Comparison of ENCODE assay signal across 1 cellular context in the genomic region with DNA sequence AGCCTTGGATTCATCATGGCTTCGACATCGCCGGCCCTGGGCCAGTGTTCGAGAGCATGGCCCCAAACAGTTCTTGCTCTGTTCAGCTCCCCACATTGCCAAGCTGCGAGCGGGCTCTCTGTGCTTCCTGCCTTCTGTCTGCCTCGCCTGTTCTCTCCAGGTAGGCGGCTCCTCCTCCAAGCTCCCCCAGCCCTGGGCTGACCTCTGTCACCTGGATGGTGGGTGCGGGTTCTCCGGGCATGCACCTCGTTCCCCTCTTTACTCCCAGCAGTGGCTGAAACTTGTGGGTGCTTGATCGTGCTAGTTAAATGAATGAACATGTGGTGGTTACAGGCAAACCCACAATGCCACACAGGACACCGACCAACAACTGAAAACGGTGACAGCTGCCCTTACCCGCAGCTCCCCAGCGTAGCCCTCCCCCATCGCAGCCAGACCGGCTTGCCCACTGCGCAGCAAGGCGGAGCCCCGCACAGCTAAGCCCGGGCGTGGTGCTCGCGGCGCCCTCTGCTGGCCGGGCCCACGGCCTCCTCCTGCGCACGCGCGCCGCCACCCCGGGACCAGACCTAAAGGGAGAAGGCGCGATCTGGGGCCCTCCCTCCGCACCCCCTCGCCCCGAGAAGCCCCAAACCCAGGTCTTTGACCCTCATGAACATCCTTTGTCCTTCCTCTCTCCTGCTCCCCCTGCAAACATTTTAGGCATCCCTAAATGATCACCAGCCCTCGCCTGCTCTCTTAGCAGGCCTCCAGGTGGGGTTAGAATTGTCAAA.
TF ChIP-seq lines count a peak whose summit lies in the region.

No MANE protein-coding gene starts in this region.

TF ChIP-seq in K562, 482 proteins besides CTCF, POLR2A, EP300 and RAD21 (continues in another document):
- peak; percentile 71 for TF ChIP-seq MEIS2 (IDR thresholded peaks at IDR 0.05; ENCODE audit: partially characterized antibody)
- TF ChIP-seq KDM2B (CRISPR knock-in tag; IDR thresholded peaks at IDR 0.05) = 0 out of 2 replicates have a peak, but pooled peaks have one; percentile 55
- peak; percentile 96 to 97 for TF ChIP-seq NRF1 (conservative IDR thresholded peaks at IDR 0.05 in 1 of 2, IDR thresholded peaks at IDR 0.05 in 1 of 2)
- TF ChIP-seq, protein P1, sequence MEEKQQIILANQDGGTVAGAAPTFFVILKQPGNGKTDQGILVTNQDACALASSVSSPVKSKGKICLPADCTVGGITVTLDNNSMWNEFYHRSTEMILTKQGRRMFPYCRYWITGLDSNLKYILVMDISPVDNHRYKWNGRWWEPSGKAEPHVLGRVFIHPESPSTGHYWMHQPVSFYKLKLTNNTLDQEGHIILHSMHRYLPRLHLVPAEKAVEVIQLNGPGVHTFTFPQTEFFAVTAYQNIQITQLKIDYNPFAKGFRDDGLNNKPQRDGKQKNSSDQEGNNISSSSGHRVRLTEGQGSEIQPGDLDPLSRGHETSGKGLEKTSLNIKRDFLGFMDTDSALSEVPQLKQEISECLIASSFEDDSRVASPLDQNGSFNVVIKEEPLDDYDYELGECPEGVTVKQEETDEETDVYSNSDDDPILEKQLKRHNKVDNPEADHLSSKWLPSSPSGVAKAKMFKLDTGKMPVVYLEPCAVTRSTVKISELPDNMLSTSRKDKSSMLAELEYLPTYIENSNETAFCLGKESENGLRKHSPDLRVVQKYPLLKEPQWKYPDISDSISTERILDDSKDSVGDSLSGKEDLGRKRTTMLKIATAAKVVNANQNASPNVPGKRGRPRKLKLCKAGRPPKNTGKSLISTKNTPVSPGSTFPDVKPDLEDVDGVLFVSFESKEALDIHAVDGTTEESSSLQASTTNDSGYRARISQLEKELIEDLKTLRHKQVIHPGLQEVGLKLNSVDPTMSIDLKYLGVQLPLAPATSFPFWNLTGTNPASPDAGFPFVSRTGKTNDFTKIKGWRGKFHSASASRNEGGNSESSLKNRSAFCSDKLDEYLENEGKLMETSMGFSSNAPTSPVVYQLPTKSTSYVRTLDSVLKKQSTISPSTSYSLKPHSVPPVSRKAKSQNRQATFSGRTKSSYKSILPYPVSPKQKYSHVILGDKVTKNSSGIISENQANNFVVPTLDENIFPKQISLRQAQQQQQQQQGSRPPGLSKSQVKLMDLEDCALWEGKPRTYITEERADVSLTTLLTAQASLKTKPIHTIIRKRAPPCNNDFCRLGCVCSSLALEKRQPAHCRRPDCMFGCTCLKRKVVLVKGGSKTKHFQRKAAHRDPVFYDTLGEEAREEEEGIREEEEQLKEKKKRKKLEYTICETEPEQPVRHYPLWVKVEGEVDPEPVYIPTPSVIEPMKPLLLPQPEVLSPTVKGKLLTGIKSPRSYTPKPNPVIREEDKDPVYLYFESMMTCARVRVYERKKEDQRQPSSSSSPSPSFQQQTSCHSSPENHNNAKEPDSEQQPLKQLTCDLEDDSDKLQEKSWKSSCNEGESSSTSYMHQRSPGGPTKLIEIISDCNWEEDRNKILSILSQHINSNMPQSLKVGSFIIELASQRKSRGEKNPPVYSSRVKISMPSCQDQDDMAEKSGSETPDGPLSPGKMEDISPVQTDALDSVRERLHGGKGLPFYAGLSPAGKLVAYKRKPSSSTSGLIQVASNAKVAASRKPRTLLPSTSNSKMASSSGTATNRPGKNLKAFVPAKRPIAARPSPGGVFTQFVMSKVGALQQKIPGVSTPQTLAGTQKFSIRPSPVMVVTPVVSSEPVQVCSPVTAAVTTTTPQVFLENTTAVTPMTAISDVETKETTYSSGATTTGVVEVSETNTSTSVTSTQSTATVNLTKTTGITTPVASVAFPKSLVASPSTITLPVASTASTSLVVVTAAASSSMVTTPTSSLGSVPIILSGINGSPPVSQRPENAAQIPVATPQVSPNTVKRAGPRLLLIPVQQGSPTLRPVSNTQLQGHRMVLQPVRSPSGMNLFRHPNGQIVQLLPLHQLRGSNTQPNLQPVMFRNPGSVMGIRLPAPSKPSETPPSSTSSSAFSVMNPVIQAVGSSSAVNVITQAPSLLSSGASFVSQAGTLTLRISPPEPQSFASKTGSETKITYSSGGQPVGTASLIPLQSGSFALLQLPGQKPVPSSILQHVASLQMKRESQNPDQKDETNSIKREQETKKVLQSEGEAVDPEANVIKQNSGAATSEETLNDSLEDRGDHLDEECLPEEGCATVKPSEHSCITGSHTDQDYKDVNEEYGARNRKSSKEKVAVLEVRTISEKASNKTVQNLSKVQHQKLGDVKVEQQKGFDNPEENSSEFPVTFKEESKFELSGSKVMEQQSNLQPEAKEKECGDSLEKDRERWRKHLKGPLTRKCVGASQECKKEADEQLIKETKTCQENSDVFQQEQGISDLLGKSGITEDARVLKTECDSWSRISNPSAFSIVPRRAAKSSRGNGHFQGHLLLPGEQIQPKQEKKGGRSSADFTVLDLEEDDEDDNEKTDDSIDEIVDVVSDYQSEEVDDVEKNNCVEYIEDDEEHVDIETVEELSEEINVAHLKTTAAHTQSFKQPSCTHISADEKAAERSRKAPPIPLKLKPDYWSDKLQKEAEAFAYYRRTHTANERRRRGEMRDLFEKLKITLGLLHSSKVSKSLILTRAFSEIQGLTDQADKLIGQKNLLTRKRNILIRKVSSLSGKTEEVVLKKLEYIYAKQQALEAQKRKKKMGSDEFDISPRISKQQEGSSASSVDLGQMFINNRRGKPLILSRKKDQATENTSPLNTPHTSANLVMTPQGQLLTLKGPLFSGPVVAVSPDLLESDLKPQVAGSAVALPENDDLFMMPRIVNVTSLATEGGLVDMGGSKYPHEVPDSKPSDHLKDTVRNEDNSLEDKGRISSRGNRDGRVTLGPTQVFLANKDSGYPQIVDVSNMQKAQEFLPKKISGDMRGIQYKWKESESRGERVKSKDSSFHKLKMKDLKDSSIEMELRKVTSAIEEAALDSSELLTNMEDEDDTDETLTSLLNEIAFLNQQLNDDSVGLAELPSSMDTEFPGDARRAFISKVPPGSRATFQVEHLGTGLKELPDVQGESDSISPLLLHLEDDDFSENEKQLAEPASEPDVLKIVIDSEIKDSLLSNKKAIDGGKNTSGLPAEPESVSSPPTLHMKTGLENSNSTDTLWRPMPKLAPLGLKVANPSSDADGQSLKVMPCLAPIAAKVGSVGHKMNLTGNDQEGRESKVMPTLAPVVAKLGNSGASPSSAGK (IDR thresholded peaks at IDR 0.05) = peak; percentile 89
- 0 out of 2 replicates have a peak, but pooled peaks have one; percentile 22 for TF ChIP-seq FOSL1 (tag; conservative IDR thresholded peaks at IDR 0.05)
- 0 out of 2 replicates have a peak, but pooled peaks have one; percentile 25 for TF ChIP-seq KLF13 (tag; IDR thresholded peaks at IDR 0.05; ENCODE audit: borderline replicate concordance, low read depth)
- TF ChIP-seq ZNF134 (CRISPR knock-in tag; conservative IDR thresholded peaks at IDR 0.05) = no peak
- TF ChIP-seq, protein P2, sequence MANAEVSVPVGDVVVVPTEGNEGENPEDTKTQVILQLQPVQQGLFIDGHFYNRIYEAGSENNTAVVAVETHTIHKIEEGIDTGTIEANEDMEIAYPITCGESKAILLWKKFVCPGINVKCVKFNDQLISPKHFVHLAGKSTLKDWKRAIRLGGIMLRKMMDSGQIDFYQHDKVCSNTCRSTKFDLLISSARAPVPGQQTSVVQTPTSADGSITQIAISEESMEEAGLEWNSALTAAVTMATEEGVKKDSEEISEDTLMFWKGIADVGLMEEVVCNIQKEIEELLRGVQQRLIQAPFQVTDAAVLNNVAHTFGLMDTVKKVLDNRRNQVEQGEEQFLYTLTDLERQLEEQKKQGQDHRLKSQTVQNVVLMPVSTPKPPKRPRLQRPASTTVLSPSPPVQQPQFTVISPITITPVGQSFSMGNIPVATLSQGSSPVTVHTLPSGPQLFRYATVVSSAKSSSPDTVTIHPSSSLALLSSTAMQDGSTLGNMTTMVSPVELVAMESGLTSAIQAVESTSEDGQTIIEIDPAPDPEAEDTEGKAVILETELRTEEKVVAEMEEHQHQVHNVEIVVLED (CRISPR knock-in tag; IDR thresholded peaks at IDR 0.05) = peak; percentile 63
- 0 out of 2 replicates have a peak, but pooled peaks have one; percentile 54 for TF ChIP-seq PHF21A (IDR thresholded peaks at IDR 0.05; ENCODE audit: borderline replicate concordance, low read depth)
- TF ChIP-seq, protein P3, sequence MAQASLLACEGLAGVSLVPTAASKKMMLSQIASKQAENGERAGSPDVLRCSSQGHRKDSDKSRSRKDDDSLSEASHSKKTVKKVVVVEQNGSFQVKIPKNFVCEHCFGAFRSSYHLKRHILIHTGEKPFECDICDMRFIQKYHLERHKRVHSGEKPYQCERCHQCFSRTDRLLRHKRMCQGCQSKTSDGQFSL (CRISPR knock-in tag; IDR thresholded peaks at IDR 0.05) = 0 out of 2 replicates have a peak, but pooled peaks have one; percentile 27
- TF ChIP-seq, protein P3 (tag; IDR thresholded peaks at IDR 0.05) = no peak; a peak in 1 of 4 replicates
- TF ChIP-seq ESRRA (IDR thresholded peaks at IDR 0.05; ENCODE audit: borderline replicate concordance, low read depth) = peak; percentile 46
- peak; percentile 19 for TF ChIP-seq HNRNPLL (IDR thresholded peaks at IDR 0.05; ENCODE audit: low read depth, low read length, poor library complexity, severe bottlenecking)
- TF ChIP-seq, protein P4, sequence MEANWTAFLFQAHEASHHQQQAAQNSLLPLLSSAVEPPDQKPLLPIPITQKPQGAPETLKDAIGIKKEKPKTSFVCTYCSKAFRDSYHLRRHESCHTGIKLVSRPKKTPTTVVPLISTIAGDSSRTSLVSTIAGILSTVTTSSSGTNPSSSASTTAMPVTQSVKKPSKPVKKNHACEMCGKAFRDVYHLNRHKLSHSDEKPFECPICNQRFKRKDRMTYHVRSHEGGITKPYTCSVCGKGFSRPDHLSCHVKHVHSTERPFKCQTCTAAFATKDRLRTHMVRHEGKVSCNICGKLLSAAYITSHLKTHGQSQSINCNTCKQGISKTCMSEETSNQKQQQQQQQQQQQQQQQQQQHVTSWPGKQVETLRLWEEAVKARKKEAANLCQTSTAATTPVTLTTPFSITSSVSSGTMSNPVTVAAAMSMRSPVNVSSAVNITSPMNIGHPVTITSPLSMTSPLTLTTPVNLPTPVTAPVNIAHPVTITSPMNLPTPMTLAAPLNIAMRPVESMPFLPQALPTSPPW (CRISPR knock-in tag; IDR thresholded peaks at IDR 0.05) = no peak; the same call in 1 of the 2 replicates
- peak; percentile 82; the same call in 1 of the 2 replicates for TF ChIP-seq MTA3 (IDR thresholded peaks at IDR 0.05; ENCODE audit: borderline replicate concordance)
- TF ChIP-seq, protein P5, sequence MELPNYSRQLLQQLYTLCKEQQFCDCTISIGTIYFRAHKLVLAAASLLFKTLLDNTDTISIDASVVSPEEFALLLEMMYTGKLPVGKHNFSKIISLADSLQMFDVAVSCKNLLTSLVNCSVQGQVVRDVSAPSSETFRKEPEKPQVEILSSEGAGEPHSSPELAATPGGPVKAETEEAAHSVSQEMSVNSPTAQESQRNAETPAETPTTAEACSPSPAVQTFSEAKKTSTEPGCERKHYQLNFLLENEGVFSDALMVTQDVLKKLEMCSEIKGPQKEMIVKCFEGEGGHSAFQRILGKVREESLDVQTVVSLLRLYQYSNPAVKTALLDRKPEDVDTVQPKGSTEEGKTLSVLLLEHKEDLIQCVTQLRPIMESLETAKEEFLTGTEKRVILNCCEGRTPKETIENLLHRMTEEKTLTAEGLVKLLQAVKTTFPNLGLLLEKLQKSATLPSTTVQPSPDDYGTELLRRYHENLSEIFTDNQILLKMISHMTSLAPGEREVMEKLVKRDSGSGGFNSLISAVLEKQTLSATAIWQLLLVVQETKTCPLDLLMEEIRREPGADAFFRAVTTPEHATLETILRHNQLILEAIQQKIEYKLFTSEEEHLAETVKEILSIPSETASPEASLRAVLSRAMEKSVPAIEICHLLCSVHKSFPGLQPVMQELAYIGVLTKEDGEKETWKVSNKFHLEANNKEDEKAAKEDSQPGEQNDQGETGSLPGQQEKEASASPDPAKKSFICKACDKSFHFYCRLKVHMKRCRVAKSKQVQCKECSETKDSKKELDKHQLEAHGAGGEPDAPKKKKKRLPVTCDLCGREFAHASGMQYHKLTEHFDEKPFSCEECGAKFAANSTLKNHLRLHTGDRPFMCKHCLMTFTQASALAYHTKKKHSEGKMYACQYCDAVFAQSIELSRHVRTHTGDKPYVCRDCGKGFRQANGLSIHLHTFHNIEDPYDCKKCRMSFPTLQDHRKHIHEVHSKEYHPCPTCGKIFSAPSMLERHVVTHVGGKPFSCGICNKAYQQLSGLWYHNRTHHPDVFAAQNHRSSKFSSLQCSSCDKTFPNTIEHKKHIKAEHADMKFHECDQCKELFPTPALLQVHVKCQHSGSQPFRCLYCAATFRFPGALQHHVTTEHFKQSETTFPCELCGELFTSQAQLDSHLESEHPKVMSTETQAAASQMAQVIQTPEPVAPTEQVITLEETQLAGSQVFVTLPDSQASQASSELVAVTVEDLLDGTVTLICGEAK (IDR thresholded peaks at IDR 0.05) = peak; percentile 35; the same call in 1 of the 2 replicates
- TF ChIP-seq, protein P5 (CRISPR knock-in tag; IDR thresholded peaks at IDR 0.05) = no peak
- TF ChIP-seq CHD2 (IDR thresholded peaks at IDR 0.05; ENCODE audit: low read depth, low read length) = 0 out of 2 replicates have a peak, but pooled peaks have one; percentile 26
- TF ChIP-seq SUPT5H (IDR thresholded peaks at IDR 0.05) = peak; percentile 55
- TF ChIP-seq YY1 (IDR thresholded peaks at IDR 0.05; ENCODE audit: borderline replicate concordance in 1 of 3, control insufficient read depth in 1 of 3, extremely low read depth in 1 of 3, insufficient read depth in 3 of 3, insufficient read length in 1 of 3, insufficient replicate concordance in 2 of 3, low read depth in 1 of 3, low read length in 2 of 3) = peak in 2 of 3 experiments; percentile 45 to 68
